ENCODE assay signal across 9 cellular contexts in genomic region chrX:37746268-37746931, GRCh38. TPM values are rescaled to one million over a fixed set of nuclear protein-coding genes. Genes with fewer than 3 reads are reported as not detected.
DNase-seq lines count a peak whose midpoint lies in the region; ATAC-seq and TF ChIP-seq lines count a peak whose summit lies in the region.
"Had no signal": no experiment of that assay in that cellular context is flagged by ENCODE, and none has a peak within 500 bp of the region (broad histone marks: within the 10 kb centered on the region; RNA-seq: fewer than 3 reads in every experiment).

No MANE protein-coding gene starts in this region.

- no peak overlapping the region for H3K4me3 Mint-ChIP-seq in activated naive CD4-positive, alpha-beta T cell treated with anti-CD3 and anti-CD28 coated beads for 36 hours
- peak overlapping the region in 1 of 10 donors; percentile 44 for H3K4me3 Mint-ChIP-seq in naive thymus-derived CD4-positive, alpha-beta T cell

- peak; percentile 92 for ATAC-seq in HG02885 (IDR thresholded peaks at IDR 0.05; ENCODE audit: poor library complexity, unreplicated experiment)
- ATAC-seq in naive thymus-derived CD4-positive, alpha-beta T cell = peak; percentile 73

- no peaks in the 10 kb centered on the region for H3K36me3 ChIP-seq in OCI-LY3 (replicated peaks; ENCODE audit: low read depth, low read length)
- H3K36me3 ChIP-seq in naive thymus-derived CD4-positive, alpha-beta T cell (ENCODE audit: control insufficient read depth in 2 of 3, insufficient read depth in 3 of 3, low read length in 3 of 3) = no peaks in the 10 kb centered on the region
- no peaks in the 10 kb centered on the region for H3K36me3 ChIP-seq in prostate gland

- H3K4me1 ChIP-seq in OCI-LY3 (ENCODE audit: low read length) = peaks cover 27% of the 10 kb centered on the region
- peaks cover 6 to 7% of the 10 kb centered on the region in 2 donors for H3K4me1 ChIP-seq in naive thymus-derived CD4-positive, alpha-beta T cell (ENCODE audit: control insufficient read depth in 2 of 2, insufficient read depth in 2 of 2, low read length in 2 of 2)
- no peaks in the 10 kb centered on the region for H3K4me1 ChIP-seq in prostate gland (replicated peaks)

- peaks cover 17% of the 10 kb centered on the region for H3K4me1 Mint-ChIP-seq in activated naive CD4-positive, alpha-beta T cell treated with anti-CD3 and anti-CD28 coated beads for 36 hours (ENCODE audit: low read depth)
- H3K4me1 Mint-ChIP-seq in naive thymus-derived CD4-positive, alpha-beta T cell = peaks cover 8 to 21% (median 12%) of the 10 kb centered on the region in 7 donors

- peak overlapping the region; percentile 85 for H3K9ac ChIP-seq in OCI-LY3 (ENCODE audit: low read length)

- intact Hi-C loops in activated naive CD4-positive, alpha-beta T cell treated with anti-CD3 and anti-CD28 coated beads for 36 hours (cut with micrococcal nuclease) = loop anchor here (1.0 to 10.0 kb wide), 8 partner anchors 9 to 580 kb away; partner anchors contain the start of genes DYNLT3 and RPGR
- intact Hi-C loops in naive thymus-derived CD4-positive, alpha-beta T cell (cut with micrococcal nuclease) = loop anchor here in 1 of 2 donors (5.0 kb wide), 1 partner anchor 421 kb away; no protein-coding TSS in a partner anchor
- intact Hi-C loops in prostate gland (cut with DNase I) = loop anchor here (10.0 kb wide), 1 partner anchor 78 kb away; no protein-coding TSS in a partner anchor

- peak overlapping the region; percentile 55 for H3K4me3 ChIP-seq in OCI-LY3 (ENCODE audit: low read length)
- no peak overlapping the region for H3K4me3 ChIP-seq in naive thymus-derived CD4-positive, alpha-beta T cell (ENCODE audit: low read length)
- H3K4me3 ChIP-seq in prostate gland = no peak overlapping the region

- no peak for TF ChIP-seq POLR2A in prostate gland (IDR thresholded peaks at IDR 0.05)

- H3K4me2 ChIP-seq in OCI-LY3 (ENCODE audit: low read length) = peak overlapping the region; percentile 85

- DNase-seq in activated naive CD4-positive, alpha-beta T cell treated with anti-CD3 and anti-CD28 coated beads for 36 hours = peak; percentile 43
- DNase-seq in activated naive CD4-positive, alpha-beta T cell (lab: John Stamatoyannopoulos, UW) = no peak
- DNase-seq in naive thymus-derived CD4-positive, alpha-beta T cell = peak in 1 of 9 donors; percentile 40
- DNase-seq in prostate gland (ENCODE audit: low spot score) = no peak
- DNase-seq in inferior parietal cortex (ENCODE audit: extremely low spot score) = no peak
- no peak for DNase-seq in effector CD8-positive, alpha-beta T cell (lab: John Stamatoyannopoulos, UW)

- POLR2A ChIA-PET in naive thymus-derived CD4-positive, alpha-beta T cell (lab: Charles Lee) = interaction anchor here (1.3 kb wide), 1 partner anchor 79 kb away, joined by 8 read pairs; no protein-coding TSS in a partner anchor

- H3K9me3 ChIP-seq in OCI-LY3 (ENCODE audit: insufficient read depth, low read length) = no peaks in the 10 kb centered on the region
- no peaks in the 10 kb centered on the region for H3K9me3 ChIP-seq in naive thymus-derived CD4-positive, alpha-beta T cell (ENCODE audit: control insufficient read depth in 2 of 3, low read length in 3 of 3)
- H3K9me3 ChIP-seq in prostate gland = no peaks in the 10 kb centered on the region

- H4K20me1 ChIP-seq in OCI-LY3 (ENCODE audit: insufficient read depth, low read length) = no peaks in the 10 kb centered on the region

- TF ChIP-seq CTCF in OCI-LY3 (IDR thresholded peaks at IDR 0.05; ENCODE audit: low read depth, low read length) = no peak
- no peak for TF ChIP-seq CTCF in prostate gland (IDR thresholded peaks at IDR 0.05)

- H3K9me3 Mint-ChIP-seq in activated naive CD4-positive, alpha-beta T cell treated with anti-CD3 and anti-CD28 coated beads for 36 hours = no peaks in the 10 kb centered on the region
- peaks cover 0 to 3% (median 0%) of the 10 kb centered on the region in 11 donors for H3K9me3 Mint-ChIP-seq in naive thymus-derived CD4-positive, alpha-beta T cell

- H3K27me3 ChIP-seq in OCI-LY3 (ENCODE audit: low read depth, low read length) (no peaks in the 10 kb centered on the region), prostate gland (replicated peaks; ENCODE audit: insufficient read depth) (no peaks in the 10 kb centered on the region)
- no peaks in the 10 kb centered on the region for H3K27me3 ChIP-seq in naive thymus-derived CD4-positive, alpha-beta T cell (ENCODE audit: control insufficient read depth in 2 of 2, insufficient read depth in 2 of 2, low read length in 2 of 2)

- no peaks in the 10 kb centered on the region for H3K36me3 Mint-ChIP-seq in activated naive CD4-positive, alpha-beta T cell treated with anti-CD3 and anti-CD28 coated beads for 36 hours (ENCODE audit: low read depth)
- H3K36me3 Mint-ChIP-seq in naive thymus-derived CD4-positive, alpha-beta T cell = peaks cover 0 to 1% (median 0%) of the 10 kb centered on the region in 5 donors

- H2AFZ ChIP-seq in OCI-LY3 (ENCODE audit: low read depth, low read length) = no peak overlapping the region

- H3K27ac Mint-ChIP-seq in activated naive CD4-positive, alpha-beta T cell treated with anti-CD3 and anti-CD28 coated beads for 36 hours = no peak overlapping the region
- peak overlapping the region in 2 of 9 donors; percentile 46 to 50 for H3K27ac Mint-ChIP-seq in naive thymus-derived CD4-positive, alpha-beta T cell

- H3K27ac ChIP-seq in OCI-LY3 (ENCODE audit: low read length) (peak overlapping the region; percentile 99), prostate gland (no peak overlapping the region)
- H3K27ac ChIP-seq in naive thymus-derived CD4-positive, alpha-beta T cell (ENCODE audit: low read depth, low read length) = no peak overlapping the region
- H3K27ac ChIP-seq: C4-2B had no signal

- CTCF ChIA-PET in activated naive CD4-positive, alpha-beta T cell treated with anti-CD3 and anti-CD28 coated beads for 36 hours (lab: Charles Lee) = interaction anchor here (0.5 to 6.6 kb wide), 13 partner anchors 16 to 620 kb away, joined by 3 to 123 read pairs (median 3); no protein-coding TSS in a partner anchor
- CTCF ChIA-PET in naive thymus-derived CD4-positive, alpha-beta T cell (lab: Charles Lee) = interaction anchor here (0.5 to 6.9 kb wide), 5 partner anchors 11 to 1236 kb away, joined by 3 to 125 read pairs (median 6); no protein-coding TSS in a partner anchor

- no peaks in the 10 kb centered on the region for H3K79me2 ChIP-seq in OCI-LY3 (ENCODE audit: low read length)

- WGBS in prostate gland = 89% methylated on average over 7 of the region's 7 CpGs

- no peaks in the 10 kb centered on the region for H3K27me3 Mint-ChIP-seq in activated naive CD4-positive, alpha-beta T cell treated with anti-CD3 and anti-CD28 coated beads for 36 hours (ENCODE audit: low read depth)
- peaks cover 0 to 10% (median 0%) of the 10 kb centered on the region in 5 donors for H3K27me3 Mint-ChIP-seq in naive thymus-derived CD4-positive, alpha-beta T cell

RNA-seq across cellular contexts. Expression of gene CYBB, which starts 33.5 kb away (rescaled TPM):
- total RNA-seq in activated naive CD4-positive, alpha-beta T cell treated with anti-CD3 and anti-CD28 coated beads for 36 hours = under 1 TPM in 1 of 2 experiments, not detected in 1; 0.07 TPM
- 100 to 1,000 TPM in 1 of 5 experiments, 10 to 100 TPM in 1, 1 to 10 TPM in 2, not detected in 1; 7.8 to 223 (median 15.7) TPM for total RNA-seq in naive thymus-derived CD4-positive, alpha-beta T cell
- under 1 TPM; 0.33 to 0.38 TPM for polyA plus RNA-seq in naive thymus-derived CD4-positive, alpha-beta T cell
- 1 to 10 TPM; 7.2 to 7.9 TPM for total RNA-seq in prostate gland
